Comparison of ENCODE assay signal across 9 cellular contexts in genomic region chr17:77888242-77889134, GRCh38.
A peak's percentile ranks its signal among the peaks of the same experiment; 100 is the strongest.
DNase-seq lines count a peak whose midpoint lies in the region; ATAC-seq, FAIRE-seq and TF ChIP-seq lines count a peak whose summit lies in the region.
"Had no signal": no experiment of that assay in that cellular context is flagged by ENCODE, and none has a peak within 500 bp of the region (broad histone marks: within the 10 kb centered on the region; RNA-seq: fewer than 3 reads in every experiment).

No MANE protein-coding gene starts in this region.

- H3K27ac Mint-ChIP-seq in MCF 10A (ENCODE audit: low read depth, unreplicated experiment) = no peak overlapping the region

- no peaks in the 10 kb centered on the region for H3K79me2 ChIP-seq in HepG2 (ENCODE audit: insufficient read depth, low read length)

- H3K9me3 ChIP-seq in HepG2 (ENCODE audit: low read length) = no peaks in the 10 kb centered on the region

- H3K27me3 ChIP-seq in HepG2 (ENCODE audit: control insufficient read depth in 1 of 2, insufficient read depth in 2 of 2, low read length in 2 of 2) = peaks cover 5 to 77% of the 10 kb centered on the region in 2 experiments; a peak in 4 of 5 replicates

- no peak for TF ChIP-seq CTCF in MCF 10A (IDR thresholded peaks at IDR 0.05; ENCODE audit: unreplicated experiment)
- no peak for TF ChIP-seq CTCF in HepG2 (CRISPR knock-in tag; IDR thresholded peaks at IDR 0.05)

- no peak for TF ChIP-seq RAD21 in HepG2 (CRISPR knock-in tag; IDR thresholded peaks at IDR 0.05)

- POLR2A ChIA-PET in MCF 10A (lab: Yijun Ruan, JAX) (interaction anchor here (1.0 to 1.2 kb wide), 2 partner anchors 70 to 89 kb away, joined by 4 read pairs; partner anchors contain the start of gene TNRC6C), HepG2 (lab: Yijun Ruan, JAX) (no interaction called here)

- H3K9ac ChIP-seq in HepG2 (ENCODE audit: insufficient read depth, low read depth, low read length) = no peak overlapping the region

- no peak for TF ChIP-seq POLR2A in HepG2 (IDR thresholded peaks at IDR 0.05; ENCODE audit: insufficient read depth in 1 of 2, low read depth in 2 of 2, low read length in 2 of 2)

- H4K20me1 ChIP-seq in HepG2 (ENCODE audit: insufficient read depth, low read length) = no peaks in the 10 kb centered on the region

- H3K4me3 Mint-ChIP-seq in MCF 10A (ENCODE audit: unreplicated experiment) = peak overlapping the region; percentile 69

- no TSS peak for BruUV-seq in MCF 10A (replicated peaks; lab: Mats Ljungman, UMichigan)
- no TSS peak for BruUV-seq in HepG2 (replicated peaks; lab: Mats Ljungman, UMichigan)

- DNase-seq in NCI-H1417 (lab: John Stamatoyannopoulos, UW) = peak in 2 of 3 experiments; percentile 63 to 68
- DNase-seq in NCI-H1417 treated with DMSO at 0.1 percent for 48 hours (lab: John Stamatoyannopoulos, UW) = no peak
- DNase-seq in MCF 10A (ENCODE audit: unreplicated experiment) = no peak
- DNase-seq in HepG2 (ENCODE audit: low spot score) = no peak
- no peak for DNase-seq in NCI-H146 (lab: John Stamatoyannopoulos, UW)
- no peak for DNase-seq in stimulated activated CD8-positive, alpha-beta memory T cell treated with anti-CD3 and anti-CD28 coated beads, Interleukin-4, amount 100 ng/mL, for 48 hours

- CTCF ChIA-PET in MCF 10A (lab: Yijun Ruan, JAX) = no interaction called here
- CTCF ChIA-PET in HepG2 (lab: Yijun Ruan, JAX; ENCODE audit: low intra/inter-chr PET ratio, low total read pairs) = no interaction called here

- H3K36me3 Mint-ChIP-seq in MCF 10A (ENCODE audit: insufficient read depth, unreplicated experiment) = no peaks in the 10 kb centered on the region

- H3K4me1 ChIP-seq in HepG2 (ENCODE audit: insufficient read depth, low read length) = peaks cover 13% of the 10 kb centered on the region

- peak overlapping the region; percentile 67 for H3K4me2 ChIP-seq in HepG2 (ENCODE audit: low read depth, low read length)

- ATAC-seq in HepG2 (no peak), GM18511 (IDR thresholded peaks at IDR 0.05; ENCODE audit: unreplicated experiment) (no peak)

- H3K4me1 Mint-ChIP-seq in MCF 10A (ENCODE audit: insufficient read depth, unreplicated experiment) = peaks cover 23% of the 10 kb centered on the region

- H3K9me3 Mint-ChIP-seq in MCF 10A (ENCODE audit: unreplicated experiment) = no peaks in the 10 kb centered on the region

- H3K36me3 ChIP-seq in HepG2 (replicated peaks in 1 of 2; ENCODE audit: control insufficient read depth in 1 of 2, insufficient read depth in 2 of 2, low read length in 2 of 2) = no peaks in the 10 kb centered on the region

- H3K27ac ChIP-seq in HepG2 (ENCODE audit: extremely low read length, insufficient read depth, low read length) (no peak overlapping the region), temporal lobe (ENCODE audit: low read depth, low read length) (peak overlapping the region; percentile 89)
- H3K27ac ChIP-seq: 22Rv1 had no signal

- intact Hi-C loops in MCF 10A (cut with micrococcal nuclease) = loop anchor here (5.0 to 10.0 kb wide), 2 partner anchors 54 to 346 kb away; no protein-coding TSS in a partner anchor
- intact Hi-C loops in HepG2 (cut with micrococcal nuclease; ENCODE audit: unreplicated experiment) = no loop called here

- peaks cover 34% of the 10 kb centered on the region for H3K27me3 Mint-ChIP-seq in MCF 10A (ENCODE audit: insufficient read depth, unreplicated experiment)

- in situ Hi-C loops in HepG2 (cut with HindIII; ENCODE audit: extremely low pct_ligation_motif_present, low pct_unique_long_range_greater_than_20kb) = no loop called here

- no peak overlapping the region for H2AFZ ChIP-seq in HepG2 (ENCODE audit: low read length)

- no peak for FAIRE-seq in HepG2 (lab: Jason Lieb, UNC)

- peak overlapping the region in 1 of 3 experiments; percentile 52; a peak in 1 of 6 replicates for H3K4me3 ChIP-seq in HepG2 (replicated peaks in 1 of 3; ENCODE audit: insufficient read depth in 1 of 3, low read depth in 2 of 3, low read length in 3 of 3)

- no peak for TF ChIP-seq EP300 in HepG2 (IDR thresholded peaks at IDR 0.05; ENCODE audit: low read depth in 2 of 2, low read length in 2 of 2)
- TF ChIP-seq EP300 in HepG2 (CRISPR knock-in tag; IDR thresholded peaks at IDR 0.05; ENCODE audit: borderline replicate concordance) = no peak

- WGBS in HepG2 (ENCODE audit: low lambda C conversion rate) = 29% methylated on average over 13 of the region's 13 CpGs

TF ChIP-seq in HepG2, 621 proteins besides CTCF, POLR2A, EP300 and RAD21:
- TF ChIP-seq FOXJ3 (CRISPR knock-in tag; IDR thresholded peaks at IDR 0.05; ENCODE audit: borderline replicate concordance) (no peak), ZNF580 (CRISPR knock-in tag; IDR thresholded peaks at IDR 0.05; ENCODE audit: borderline replicate concordance, low read depth) (no peak), CHD4 (IDR thresholded peaks at IDR 0.05; ENCODE audit: borderline replicate concordance, low read length) (no peak), PREB (CRISPR knock-in tag; IDR thresholded peaks at IDR 0.05) (no peak), GLI4 (CRISPR knock-in tag; IDR thresholded peaks at IDR 0.05; ENCODE audit: borderline replicate concordance) (no peak), EHMT2 (IDR thresholded peaks at IDR 0.05; ENCODE audit: borderline replicate concordance, low read depth, low read length) (no peak)

Comparison
In these comparisons a context has a peak if more than half of its experiments do, and no peak if none do; other contexts are left out.
1. DNase-seq: peak in NCI-H1417 (2 of 3); none in NCI-H1417 treated with DMSO at 0.1 percent for 48 hours (single experiment), MCF 10A (single experiment), HepG2 (single experiment), NCI-H146 (single experiment) and stimulated activated CD8-positive, alpha-beta memory T cell treated with anti-CD3 and anti-CD28 coated beads, Interleukin-4, amount 100 ng/mL, for 48 hours (single experiment).